2 cellular contexts compared by ENCODE assay signal in the genomic region with DNA sequence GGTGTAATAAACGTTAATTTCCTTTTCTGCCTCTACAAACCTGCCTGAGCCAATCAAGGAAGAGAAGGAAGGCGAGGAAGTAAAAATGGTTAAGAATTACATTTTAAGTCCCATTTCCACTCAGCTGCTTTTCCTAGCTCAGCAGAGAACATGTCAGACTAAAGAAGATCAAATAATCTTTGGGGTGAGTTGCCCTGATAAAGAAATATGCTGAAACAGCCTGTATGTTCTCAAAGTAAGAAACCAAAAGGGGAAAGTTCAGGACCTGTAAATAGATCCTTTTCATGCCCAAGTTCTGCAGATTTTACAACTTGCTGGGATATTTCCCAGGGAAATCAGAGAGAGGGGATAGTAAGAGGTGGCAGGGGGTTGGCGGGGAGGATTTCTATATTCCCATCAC.
TF ChIP-seq lines count a peak whose summit lies in the region.

No MANE protein-coding gene starts in this region.

TF ChIP-seq in SK-N-SH, 30 proteins besides CTCF, POLR2A, EP300 and RAD21 (continued from another document):
- TF ChIP-seq SMC3 (IDR thresholded peaks at IDR 0.05; ENCODE audit: low read depth, low read length) (no peak), IRF3 (IDR thresholded peaks at IDR 0.05; ENCODE audit: low read depth, low read length) (no peak), MEF2A (IDR thresholded peaks at IDR 0.05; ENCODE audit: borderline replicate concordance, low read depth) (no peak), TAF1 (IDR thresholded peaks at IDR 0.05; ENCODE audit: borderline replicate concordance, low read depth, low read length) (no peak), ELF1 (IDR thresholded peaks at IDR 0.05) (no peak), YY1 (IDR thresholded peaks at IDR 0.05; ENCODE audit: low read depth) (no peak), SIN3A (IDR thresholded peaks at IDR 0.05; ENCODE audit: borderline replicate concordance, low read depth, low read length) (no peak), RXRA (IDR thresholded peaks at IDR 0.05; ENCODE audit: borderline replicate concordance, low read depth) (no peak), REST (IDR thresholded peaks at IDR 0.05; ENCODE audit: low read depth, low read length) (no peak), FOXJ3 (CRISPR knock-in tag; IDR thresholded peaks at IDR 0.05) (no peak), JUND (IDR thresholded peaks at IDR 0.05) (no peak), RCOR1 (IDR thresholded peaks at IDR 0.05; ENCODE audit: low read length) (no peak), USF2 (IDR thresholded peaks at IDR 0.05; ENCODE audit: borderline replicate concordance, low read depth, low read length) (no peak), GATA2 (CRISPR knock-in tag; IDR thresholded peaks at IDR 0.05) (no peak)
- TF ChIP-seq, protein P1, sequence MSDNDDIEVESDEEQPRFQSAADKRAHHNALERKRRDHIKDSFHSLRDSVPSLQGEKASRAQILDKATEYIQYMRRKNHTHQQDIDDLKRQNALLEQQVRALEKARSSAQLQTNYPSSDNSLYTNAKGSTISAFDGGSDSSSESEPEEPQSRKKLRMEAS (IDR thresholded peaks at IDR 0.05; ENCODE audit: low read depth) = no peak
- TF ChIP-seq, protein P2, sequence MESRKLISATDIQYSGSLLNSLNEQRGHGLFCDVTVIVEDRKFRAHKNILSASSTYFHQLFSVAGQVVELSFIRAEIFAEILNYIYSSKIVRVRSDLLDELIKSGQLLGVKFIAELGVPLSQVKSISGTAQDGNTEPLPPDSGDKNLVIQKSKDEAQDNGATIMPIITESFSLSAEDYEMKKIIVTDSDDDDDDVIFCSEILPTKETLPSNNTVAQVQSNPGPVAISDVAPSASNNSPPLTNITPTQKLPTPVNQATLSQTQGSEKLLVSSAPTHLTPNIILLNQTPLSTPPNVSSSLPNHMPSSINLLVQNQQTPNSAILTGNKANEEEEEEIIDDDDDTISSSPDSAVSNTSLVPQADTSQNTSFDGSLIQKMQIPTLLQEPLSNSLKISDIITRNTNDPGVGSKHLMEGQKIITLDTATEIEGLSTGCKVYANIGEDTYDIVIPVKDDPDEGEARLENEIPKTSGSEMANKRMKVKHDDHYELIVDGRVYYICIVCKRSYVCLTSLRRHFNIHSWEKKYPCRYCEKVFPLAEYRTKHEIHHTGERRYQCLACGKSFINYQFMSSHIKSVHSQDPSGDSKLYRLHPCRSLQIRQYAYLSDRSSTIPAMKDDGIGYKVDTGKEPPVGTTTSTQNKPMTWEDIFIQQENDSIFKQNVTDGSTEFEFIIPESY (IDR thresholded peaks at IDR 0.05; ENCODE audit: borderline replicate concordance, low read depth) = no peak

TF ChIP-seq in SK-N-SH treated with all-trans-retinoic acid at 6 μM for 48 hours, 23 proteins besides CTCF, POLR2A, EP300 and RAD21 (continued from another document):
- no peak for TF ChIP-seq POU6F1 (CRISPR knock-in tag; IDR thresholded peaks at IDR 0.05; ENCODE audit: borderline replicate concordance, low read depth)
- TF ChIP-seq CSDC2 (CRISPR knock-in tag; IDR thresholded peaks at IDR 0.05) = no peak
- no peak for TF ChIP-seq ZC3H10 (CRISPR knock-in tag; IDR thresholded peaks at IDR 0.05)
- TF ChIP-seq ISL1 (CRISPR knock-in tag; IDR thresholded peaks at IDR 0.05) = no peak
- TF ChIP-seq RARB (CRISPR knock-in tag; IDR thresholded peaks at IDR 0.05) = no peak
- no peak for TF ChIP-seq TCF4 (CRISPR knock-in tag; IDR thresholded peaks at IDR 0.05; ENCODE audit: borderline replicate concordance)
- no peak for TF ChIP-seq ZNF565 (CRISPR knock-in tag; conservative IDR thresholded peaks at IDR 0.05; ENCODE audit: low read depth)
- no peak for TF ChIP-seq PPARA (CRISPR knock-in tag; IDR thresholded peaks at IDR 0.05; ENCODE audit: borderline replicate concordance)
- no peak for TF ChIP-seq ZFP30 (CRISPR knock-in tag; IDR thresholded peaks at IDR 0.05)
- TF ChIP-seq OSR1 (CRISPR knock-in tag; IDR thresholded peaks at IDR 0.05) = no peak
- no peak for TF ChIP-seq ZFP3 (CRISPR knock-in tag; IDR thresholded peaks at IDR 0.05)
- TF ChIP-seq CSRNP3 (CRISPR knock-in tag; IDR thresholded peaks at IDR 0.05) = no peak
- no peak for TF ChIP-seq GLIS3 (CRISPR knock-in tag; IDR thresholded peaks at IDR 0.05)
- TF ChIP-seq BACH2 (CRISPR knock-in tag; IDR thresholded peaks at IDR 0.05; ENCODE audit: borderline replicate concordance) = no peak
